In the genomic region with DNA sequence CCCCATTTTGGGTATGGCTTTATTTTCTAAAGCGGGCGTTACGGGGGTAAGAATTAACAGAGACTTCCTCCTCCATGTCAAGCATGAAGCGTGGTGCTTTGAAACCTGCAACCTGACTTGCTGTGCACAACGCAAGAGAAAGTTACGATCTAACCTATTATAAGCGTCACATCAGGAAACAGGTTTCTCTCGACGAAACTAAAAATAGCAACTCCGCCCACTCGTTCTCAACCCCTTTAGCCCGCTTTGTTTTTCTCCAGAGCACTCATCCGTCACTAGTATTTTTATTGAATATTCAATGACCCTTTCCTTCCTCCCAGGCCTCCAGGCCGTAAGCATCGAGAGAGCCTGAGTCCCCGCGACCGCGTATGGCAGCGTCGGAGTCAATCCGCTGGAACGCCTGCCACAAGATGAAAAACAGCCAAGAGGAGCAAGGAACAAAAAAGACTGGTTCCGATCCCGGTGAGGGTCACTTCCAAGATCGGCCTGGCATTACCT, we compare ENCODE assay signal across 8 cellular contexts. TPM values are rescaled to one million over a fixed set of nuclear protein-coding genes. Genes with fewer than 3 reads are reported as not detected.
DNase-seq lines count a peak whose midpoint lies in the region; ATAC-seq, FAIRE-seq and TF ChIP-seq lines count a peak whose summit lies in the region.

No MANE protein-coding gene starts in this region.

- POLR2A ChIA-PET in endothelial cell of umbilical vein (lab: Charles Lee): interaction anchor here (0.6 to 1.3 kb wide), 3 partner anchors 20 to 100 kb away, joined by 4 to 9 read pairs (median 5); a partner anchor contains a TSS

- no peaks in the 10 kb centered on the region for H3K9me3 Mint-ChIP-seq in natural killer cell

- H3K4me2 ChIP-seq in DOHH2 (ENCODE audit: low read length) (peak overlapping the region; percentile 90), endothelial cell of umbilical vein (ENCODE audit: insufficient read depth, low read length) (peak overlapping the region; percentile 95)

- H3K79me2 ChIP-seq in DOHH2 (ENCODE audit: control insufficient read depth, low read length): peaks cover 88% of the 10 kb centered on the region
- H3K79me2 ChIP-seq in endothelial cell of umbilical vein (ENCODE audit: control insufficient read depth, insufficient read depth, low read length): peaks cover 54% of the 10 kb centered on the region

- H3K27ac Mint-ChIP-seq in natural killer cell: peak overlapping the region; percentile 97

- H3K36me3 Mint-ChIP-seq in natural killer cell: no peaks in the 10 kb centered on the region

- peak; percentile 32 for ATAC-seq in GM21717 (IDR thresholded peaks at IDR 0.05; ENCODE audit: unreplicated experiment)
- ATAC-seq in natural killer cell: peak; percentile 33 to 61 (median 38)

- peaks cover 25 to 27% of the 10 kb centered on the region in 2 donors for H3K4me1 Mint-ChIP-seq in natural killer cell

- H4K20me1 ChIP-seq in DOHH2 (ENCODE audit: control insufficient read depth, insufficient read depth, low read depth, low read length) (peaks cover 24% of the 10 kb centered on the region), endothelial cell of umbilical vein (replicated peaks; ENCODE audit: control insufficient read depth, extremely low read depth, insufficient read depth, low read length) (no peaks in the 10 kb centered on the region)

- H3K9me2 ChIP-seq in DOHH2 (replicated peaks; ENCODE audit: control insufficient read depth, low read length): no peaks in the 10 kb centered on the region

- H3K9me1 ChIP-seq in endothelial cell of umbilical vein (replicated peaks; ENCODE audit: control insufficient read depth, extremely low read depth, insufficient read depth, low read length): no peaks in the 10 kb centered on the region

- no peaks in the 10 kb centered on the region for H3K27me3 ChIP-seq in DOHH2 (ENCODE audit: control insufficient read depth, low read length)
- H3K27me3 ChIP-seq in endothelial cell of umbilical vein (ENCODE audit: control insufficient read depth in 2 of 2, insufficient read depth in 2 of 2, low read length in 2 of 2): no peaks in the 10 kb centered on the region
- H3K27me3 ChIP-seq in stomach smooth muscle (ENCODE audit: control insufficient read depth in 1 of 2, insufficient read depth in 2 of 2, low read length in 2 of 2): no peaks in the 10 kb centered on the region

- DNase-seq in NCI-H1105 (lab: John Stamatoyannopoulos, UW): peak; percentile 29
- DNase-seq in activated CD4-positive, alpha-beta T cell treated with anti-CD3 and anti-CD28 coated beads, Interleukin-2, amount 50 U/mL, for 48 hours: peak; percentile 52 to 71
- DNase-seq in endothelial cell of umbilical vein (ENCODE audit: low read depth, low spot score): peak; percentile 89
- peak; percentile 40 for DNase-seq in natural killer cell
- DNase-seq in SK-N-DZ (ENCODE audit: low spot score): no peak

- H3K36me3 ChIP-seq in DOHH2 (ENCODE audit: control insufficient read depth, low read length) (peaks cover 84% of the 10 kb centered on the region), endothelial cell of umbilical vein (ENCODE audit: control insufficient read depth in 2 of 2, extremely low read depth in 1 of 2, insufficient read depth in 2 of 2, low read length in 2 of 2) (peaks cover 5 to 12% of the 10 kb centered on the region in 2 experiments), stomach smooth muscle (ENCODE audit: control insufficient read depth in 2 of 2, insufficient read depth in 2 of 2, low read length in 2 of 2) (peaks cover 21 to 23% of the 10 kb centered on the region in 2 donors)

- CTCF ChIA-PET in endothelial cell of umbilical vein (lab: Charles Lee): interaction anchor here (1.0 to 1.3 kb wide), 2 partner anchors 20 to 22 kb away, joined by 5 to 27 read pairs; a partner anchor contains a TSS

- no peaks in the 10 kb centered on the region for H3K27me3 Mint-ChIP-seq in natural killer cell (ENCODE audit: low read depth in 2 of 2)

- peaks cover 5% of the 10 kb centered on the region for H3F3A ChIP-seq in DOHH2 (ENCODE audit: control insufficient read depth, insufficient read depth)

- dilution Hi-C loops in endothelial cell of umbilical vein (cut with MboI; ENCODE audit: extremely low pct_ligation_motif_present, low sequenced_read_pairs): no loop called here

- intact Hi-C loops in endothelial cell of umbilical vein (cut with micrococcal nuclease) (loop anchor here (1.0 to 5.0 kb wide), 4 partner anchors 20 to 172 kb away; a partner anchor contains a TSS), natural killer cell (cut with micrococcal nuclease) (loop anchor here (1.0 to 5.0 kb wide), 4 partner anchors 20 to 472 kb away; a partner anchor contains a TSS)

- no peak for TF ChIP-seq POLR2A in endothelial cell of umbilical vein (IDR thresholded peaks at IDR 0.05; ENCODE audit: low read depth, low read length)

- H3K9ac ChIP-seq in endothelial cell of umbilical vein (replicated peaks; ENCODE audit: extremely low read depth, insufficient read depth, low read length) (peak overlapping the region; percentile 91), stomach smooth muscle (ENCODE audit: low read length in 2 of 2) (peak overlapping the region; percentile 73 to 83)

- peak overlapping the region; percentile 68 for H2AFZ ChIP-seq in endothelial cell of umbilical vein (ENCODE audit: low read depth, low read length)

- H3K27ac ChIP-seq in DOHH2 (ENCODE audit: low read depth, low read length): peak overlapping the region; percentile 90
- peak overlapping the region; percentile 79 for H3K27ac ChIP-seq in endothelial cell of umbilical vein (ENCODE audit: insufficient read depth, low read depth, low read length)
- H3K27ac ChIP-seq in stomach smooth muscle (ENCODE audit: low read length): peak overlapping the region; percentile 71

- BruUV-seq in endothelial cell of umbilical vein (replicated peaks; lab: Mats Ljungman, UMichigan): no TSS peak

- peak; percentile 40 for FAIRE-seq in endothelial cell of umbilical vein (lab: Jason Lieb, UNC)

- H3K4me3 ChIP-seq in DOHH2 (ENCODE audit: low read length) (peak overlapping the region; percentile 93), endothelial cell of umbilical vein (replicated peaks in 1 of 3; ENCODE audit: insufficient read depth in 1 of 3, low read depth in 1 of 3, low read length in 3 of 3) (peak overlapping the region; percentile 66 to 94 (median 89)), stomach smooth muscle (ENCODE audit: low read length in 2 of 2) (peak overlapping the region; percentile 89 to 98)

- TF ChIP-seq CTCF in DOHH2 (IDR thresholded peaks at IDR 0.05; ENCODE audit: low read depth, low read length, poor library complexity, severe bottlenecking): no peak
- no peak for TF ChIP-seq CTCF in endothelial cell of umbilical vein (IDR thresholded peaks at IDR 0.05; ENCODE audit: extremely low read depth in 1 of 2, insufficient read depth in 1 of 2, low read depth in 1 of 2, low read length in 2 of 2)
- TF ChIP-seq CTCF in natural killer cell (IDR thresholded peaks at IDR 0.05): no peak

- H3K4me1 ChIP-seq in DOHH2 (ENCODE audit: control insufficient read depth, low read length): peaks cover 36% of the 10 kb centered on the region
- H3K4me1 ChIP-seq in endothelial cell of umbilical vein (ENCODE audit: control insufficient read depth, extremely low read depth, insufficient read depth, low read length): peaks cover 17% of the 10 kb centered on the region
- peaks cover 21% of the 10 kb centered on the region for H3K4me1 ChIP-seq in stomach smooth muscle (ENCODE audit: control insufficient read depth, insufficient read depth, low read length)

- H3K4me3 Mint-ChIP-seq in natural killer cell: peak overlapping the region; percentile 99

- H3K9me3 ChIP-seq in DOHH2 (ENCODE audit: control insufficient read depth, insufficient read depth, low read length): no peaks in the 10 kb centered on the region
- no peaks in the 10 kb centered on the region for H3K9me3 ChIP-seq in endothelial cell of umbilical vein (replicated peaks; ENCODE audit: control insufficient read depth, insufficient read depth, low read length)
- H3K9me3 ChIP-seq in stomach smooth muscle (ENCODE audit: control insufficient read depth in 2 of 2, low read length in 2 of 2): no peaks in the 10 kb centered on the region

RNA-seq across cellular contexts. Expression of a gene that starts 0.6 kb away (rescaled TPM):
- total RNA-seq in endothelial cell of umbilical vein (87.4 and 95.8 TPM in 2 replicates), natural killer cell (100 to 1,000 TPM; 112 to 136 (median 125) TPM)
- 50.9 and 52.5 TPM in 2 replicates for polyA plus RNA-seq in endothelial cell of umbilical vein
- 82.1 and 85.3 TPM in 2 replicates for polyA plus RNA-seq in endothelial cell of umbilical vein (2011; cell fraction: cytosol; rRNA removed)
- 71.3 and 83.8 TPM in 2 replicates for polyA plus RNA-seq in endothelial cell of umbilical vein (2011; cell fraction: nucleus; rRNA removed)
- 58.0 and 90.2 TPM in 2 replicates for polyA plus RNA-seq in endothelial cell of umbilical vein (2012)
- 72.8 and 98.6 TPM in 2 replicates for polyA minus RNA-seq in endothelial cell of umbilical vein
- polyA minus RNA-seq in endothelial cell of umbilical vein (2011; cell fraction: cytosol; rRNA and poly(A)+ RNA removed): 90.5 TPM
- polyA minus RNA-seq in endothelial cell of umbilical vein (2011; cell fraction: nucleus; rRNA and poly(A)+ RNA removed): 64.0 and 71.0 TPM in 2 replicates
- 154 and 167 TPM in 2 replicates for polyA plus RNA-seq in SK-N-DZ (2014; cell fraction: cytosol; rRNA removed)
- polyA plus RNA-seq in SK-N-DZ (2014; cell fraction: nucleus; rRNA removed): 113 and 123 TPM in 2 replicates

RNA-seq across cellular contexts. Expression of a gene that starts 1.1 kb away (rescaled TPM):
- total RNA-seq in endothelial cell of umbilical vein (55.9 and 56.5 TPM in 2 replicates), natural killer cell (10 to 100 TPM; 61.8 to 87.7 (median 74.4) TPM)
- polyA plus RNA-seq in endothelial cell of umbilical vein: 36.1 and 39.3 TPM in 2 replicates
- polyA plus RNA-seq in endothelial cell of umbilical vein (2011; cell fraction: cytosol; rRNA removed): 44.2 and 53.9 TPM in 2 replicates
- 83.3 and 94.8 TPM in 2 replicates for polyA plus RNA-seq in endothelial cell of umbilical vein (2011; cell fraction: nucleus; rRNA removed)
- polyA plus RNA-seq in endothelial cell of umbilical vein (2012): 40.5 and 58.9 TPM in 2 replicates
- 37.0 and 40.8 TPM in 2 replicates for polyA minus RNA-seq in endothelial cell of umbilical vein
- polyA minus RNA-seq in endothelial cell of umbilical vein (2011; cell fraction: cytosol; rRNA and poly(A)+ RNA removed): 17.1 TPM
- 39.0 and 55.4 TPM in 2 replicates for polyA minus RNA-seq in endothelial cell of umbilical vein (2011; cell fraction: nucleus; rRNA and poly(A)+ RNA removed)
- polyA plus RNA-seq in SK-N-DZ (2014; cell fraction: cytosol; rRNA removed): 226 and 318 TPM in 2 replicates
- 269 and 312 TPM in 2 replicates for polyA plus RNA-seq in SK-N-DZ (2014; cell fraction: nucleus; rRNA removed)

RNA-seq across cellular contexts. Expression of a gene that starts 20.0 kb away (rescaled TPM):
- total RNA-seq in endothelial cell of umbilical vein (201 and 218 TPM in 2 replicates), natural killer cell (10 to 100 TPM; 38.1 to 40.8 (median 40.0) TPM)
- polyA plus RNA-seq in endothelial cell of umbilical vein: 110 and 144 TPM in 2 replicates
- 170 and 194 TPM in 2 replicates for polyA plus RNA-seq in endothelial cell of umbilical vein (2011; cell fraction: cytosol; rRNA removed)
- polyA plus RNA-seq in endothelial cell of umbilical vein (2011; cell fraction: nucleus; rRNA removed): 90.9 and 155 TPM in 2 replicates
- polyA plus RNA-seq in endothelial cell of umbilical vein (2012): 238 and 364 TPM in 2 replicates
- 83.2 and 92.9 TPM in 2 replicates for polyA minus RNA-seq in endothelial cell of umbilical vein
- polyA minus RNA-seq in endothelial cell of umbilical vein (2011; cell fraction: cytosol; rRNA and poly(A)+ RNA removed): 250 TPM
- polyA minus RNA-seq in endothelial cell of umbilical vein (2011; cell fraction: nucleus; rRNA and poly(A)+ RNA removed): 20.0 and 29.6 TPM in 2 replicates
- polyA plus RNA-seq in SK-N-DZ (2014; cell fraction: cytosol; rRNA removed): 776 and 876 TPM in 2 replicates
- 420 and 583 TPM in 2 replicates for polyA plus RNA-seq in SK-N-DZ (2014; cell fraction: nucleus; rRNA removed)

RNA-seq across cellular contexts. Expression of a gene that starts 49.9 kb away (rescaled TPM):
- total RNA-seq in endothelial cell of umbilical vein (24.4 and 25.3 TPM in 2 replicates), natural killer cell (1 to 10 TPM; 5.5 to 8.8 (median 7.7) TPM)
- 14.2 and 16.8 TPM in 2 replicates for polyA plus RNA-seq in endothelial cell of umbilical vein
- polyA plus RNA-seq in endothelial cell of umbilical vein (2011; cell fraction: cytosol; rRNA removed): 13.3 and 14.0 TPM in 2 replicates
- polyA plus RNA-seq in endothelial cell of umbilical vein (2011; cell fraction: nucleus; rRNA removed): 27.3 and 29.6 TPM in 2 replicates
- 20.1 and 26.0 TPM in 2 replicates for polyA plus RNA-seq in endothelial cell of umbilical vein (2012)
- 32.7 and 34.3 TPM in 2 replicates for polyA minus RNA-seq in endothelial cell of umbilical vein
- polyA minus RNA-seq in endothelial cell of umbilical vein (2011; cell fraction: cytosol; rRNA and poly(A)+ RNA removed): 26.2 TPM
- polyA minus RNA-seq in endothelial cell of umbilical vein (2011; cell fraction: nucleus; rRNA and poly(A)+ RNA removed): 13.7 and 18.7 TPM in 2 replicates
- polyA plus RNA-seq in SK-N-DZ (2014; cell fraction: cytosol; rRNA removed): 19.4 and 24.0 TPM in 2 replicates
- polyA plus RNA-seq in SK-N-DZ (2014; cell fraction: nucleus; rRNA removed): 22.1 and 36.5 TPM in 2 replicates
